In genomic region chr11:16806791-16807190, GRCh38 we compare ENCODE assay signal across 15 cellular contexts.
DNase-seq lines count a peak whose midpoint lies in the region; ATAC-seq and TF ChIP-seq lines count a peak whose summit lies in the region.
"Had no signal": no experiment of that assay in that cellular context is flagged by ENCODE, and none has a peak within 500 bp of the region (broad histone marks: within the 10 kb centered on the region; RNA-seq: fewer than 3 reads in every experiment).

No MANE protein-coding gene starts in this region.

- intact Hi-C loops in IMR-90 (cut with micrococcal nuclease): no loop called here
- intact Hi-C loops in left ventricle myocardium superior (cut with micrococcal nuclease): no loop called here
- intact Hi-C loops in activated CD4-positive, alpha-beta T cell treated with anti-CD3 and anti-CD28 coated beads for 36 hours (cut with DNase I, micrococcal nuclease): no loop called here
- intact Hi-C loops in CD8-positive, alpha-beta T cell (cut with DNase I, micrococcal nuclease): no loop called here

- H3K36me3 ChIP-seq in IMR-90 (ENCODE audit: control insufficient read depth, insufficient read depth, low read length): no peaks in the 10 kb centered on the region
- H3K36me3 ChIP-seq in CD8-positive, alpha-beta T cell (ENCODE audit: insufficient read depth, low read length): no peaks in the 10 kb centered on the region

- H2BK5ac ChIP-seq in IMR-90 (ENCODE audit: low read depth, low read length, poor library complexity, severe bottlenecking): no peak overlapping the region

- no peak overlapping the region for H3K18ac ChIP-seq in IMR-90 (ENCODE audit: low read depth, low read length)

- H3K4ac ChIP-seq in IMR-90 (ENCODE audit: low read depth, low read length): no peak overlapping the region

- no peak overlapping the region for H2AK5ac ChIP-seq in IMR-90 (ENCODE audit: low read depth, low read length)

- no peak overlapping the region for H3K27ac Mint-ChIP-seq in activated CD4-positive, alpha-beta T cell treated with anti-CD3 and anti-CD28 coated beads for 36 hours
- H3K27ac Mint-ChIP-seq in CD8-positive, alpha-beta T cell: no peak overlapping the region
- H3K27ac Mint-ChIP-seq: activated CD4-positive, alpha-beta T cell treated with anti-CD3 and anti-CD28 coated beads, Interleukin-2, amount 10 ng/mL, durations not matched to agents 24 days and 14 days; activated T-helper 2 cell treated with anti-CD3 and anti-CD28 coated beads, Interferon-gamma antibody, Interleukin-2, Interleukin-4, amounts not matched to agents 10 μg/mL and 5 μg/mL and 100 μg/mL, durations not matched to agents 14 hours and 24 hours and 36 hours had no signal

- no peaks in the 10 kb centered on the region for H3K9me3 ChIP-seq in IMR-90 (ENCODE audit: control insufficient read depth, insufficient read depth, low read length)
- H3K9me3 ChIP-seq in CD8-positive, alpha-beta T cell (ENCODE audit: low read length): no peaks in the 10 kb centered on the region
- H3K9me3 ChIP-seq: body of pancreas, tibial artery had no signal

- no peak overlapping the region for H4K5ac ChIP-seq in IMR-90 (ENCODE audit: low read depth, low read length)

- H3K4me1 Mint-ChIP-seq in activated CD4-positive, alpha-beta T cell treated with anti-CD3 and anti-CD28 coated beads for 36 hours: no peaks in the 10 kb centered on the region
- H3K4me1 Mint-ChIP-seq in CD8-positive, alpha-beta T cell (ENCODE audit: low read depth): peaks cover 2% of the 10 kb centered on the region

- 8% methylated on average over 6 of the region's 11 CpGs; no CpG with 5 or more reads in 1 of the 2 experiments for WGBS in IMR-90 (ENCODE audit: extremely low coverage in 2 of 2, insufficient read length in 1 of 2), 2 experiments

- no peaks in the 10 kb centered on the region; the same call in 1 of the 2 replicates for H3K9me1 ChIP-seq in IMR-90 (ENCODE audit: insufficient read depth, low read length)

- no peak overlapping the region for H3K4me3 Mint-ChIP-seq in activated CD4-positive, alpha-beta T cell treated with anti-CD3 and anti-CD28 coated beads for 36 hours
- H3K4me3 Mint-ChIP-seq in CD8-positive, alpha-beta T cell: no peak overlapping the region
- H3K4me3 Mint-ChIP-seq: activated CD4-positive, alpha-beta T cell treated with anti-CD3 and anti-CD28 coated beads, Interleukin-2, amount 10 ng/mL, durations not matched to agents 24 days and 14 days had no signal

- H3K4me1 ChIP-seq in IMR-90 (ENCODE audit: control insufficient read depth, insufficient read depth, low read length): peaks cover 2% of the 10 kb centered on the region; the same call in 1 of the 2 replicates
- no peaks in the 10 kb centered on the region for H3K4me1 ChIP-seq in CD8-positive, alpha-beta T cell (ENCODE audit: insufficient read depth, low read length)
- H3K4me1 ChIP-seq: body of pancreas had no signal

- no peak overlapping the region for H2BK15ac ChIP-seq in IMR-90 (ENCODE audit: low read depth, low read length)

- H3K27ac ChIP-seq in IMR-90 (ENCODE audit: insufficient read depth, low read length) (no peak overlapping the region), VCaP (peak overlapping the region; percentile 46), skin epidermis (peak overlapping the region in 18 of 21 experiments; percentile 12 to 70 (median 46))
- no peak overlapping the region for H3K27ac ChIP-seq in CD8-positive, alpha-beta T cell (ENCODE audit: low read depth, low read length)
- H3K27ac ChIP-seq: epithelial cell of prostate, tibial artery had no signal

- peak; percentile 59 for DNase-seq in IMR-90
- DNase-seq in left ventricle myocardium superior: peak; percentile 62
- no peak for DNase-seq in NCI-H526 treated with DMSO at 0.1 percent for 48 hours (lab: John Stamatoyannopoulos, UW)
- DNase-seq in COLO668 (lab: John Stamatoyannopoulos, UW; ENCODE audit: unreplicated experiment): no peak
- DNase-seq in activated CD4-positive, alpha-beta T cell treated with anti-CD3 and anti-CD28 coated beads for 36 hours: no peak
- DNase-seq in CD8-positive, alpha-beta T cell: no peak
- DNase-seq: activated CD4-positive, alpha-beta T cell treated with anti-CD3 and anti-CD28 coated beads, Interleukin-2, amount 10 ng/mL, durations not matched to agents 24 days and 14 days; NCI-H1694 treated with DMSO at 0.1 percent for 48 hours had no signal

- no peak overlapping the region for H2AK9ac ChIP-seq in IMR-90 (replicated peaks; ENCODE audit: low read depth, low read length, poor library complexity)

- peaks cover 15% of the 10 kb centered on the region for H3K27me3 ChIP-seq in IMR-90 (ENCODE audit: control insufficient read depth, insufficient read depth, low read length)
- no peaks in the 10 kb centered on the region for H3K27me3 ChIP-seq in CD8-positive, alpha-beta T cell (ENCODE audit: insufficient read depth, low read length)
- H3K27me3 ChIP-seq: body of pancreas, tibial artery had no signal

- H3K56ac ChIP-seq in IMR-90 (ENCODE audit: extremely low read depth, insufficient read depth, low read length): no peak overlapping the region

- H3K4me2 ChIP-seq in IMR-90 (ENCODE audit: low read depth, low read length): no peak overlapping the region; the same call in 1 of the 2 replicates

- TF ChIP-seq CTCF in IMR-90 (conservative IDR thresholded peaks at IDR 0.05; ENCODE audit: low read depth, low read length) (no peak), VCaP (conservative IDR thresholded peaks at IDR 0.05) (no peak)
- TF ChIP-seq CTCF in CD8-positive, alpha-beta T cell (IDR thresholded peaks at IDR 0.05): no peak

- CTCF ChIA-PET in IMR-90 (lab: Yijun Ruan, JAX): interaction anchor here (1.0 to 1.3 kb wide), 3 partner anchors 13 to 22 kb away, joined by 3 read pairs; no protein-coding TSS in a partner anchor
- CTCF ChIA-PET in activated CD4-positive, alpha-beta T cell treated with anti-CD3 and anti-CD28 coated beads for 36 hours (lab: Charles Lee): interaction anchor here (0.9 to 1.0 kb wide), 2 partner anchors 14 to 21 kb away, joined by 3 to 4 read pairs; no protein-coding TSS in a partner anchor
- CTCF ChIA-PET in CD8-positive, alpha-beta T cell (lab: Charles Lee): interaction anchor here (0.9 to 3.2 kb wide), 4 partner anchors 9 to 21 kb away, joined by 3 to 13 read pairs (median 6); no protein-coding TSS in a partner anchor

- no peak overlapping the region for H4K8ac ChIP-seq in IMR-90 (ENCODE audit: low read depth in 2 of 2, low read length in 2 of 2)

- no peak overlapping the region for H2BK20ac ChIP-seq in IMR-90 (ENCODE audit: low read depth, low read length)

- dilution Hi-C loops in IMR-90 (cut with HindIII; ENCODE audit: low sequenced_read_pairs, unreplicated experiment): no loop called here

- no peak overlapping the region for H3K4me3 ChIP-seq in IMR-90 (ENCODE audit: insufficient read depth, low read depth, low read length)
- no peak overlapping the region for H3K4me3 ChIP-seq in skin epidermis
- H3K4me3 ChIP-seq in CD8-positive, alpha-beta T cell (ENCODE audit: low read depth, low read length): no peak overlapping the region
- H3K4me3 ChIP-seq: body of pancreas, GM12878, tibial artery had no signal

- H4K20me1 ChIP-seq in IMR-90 (ENCODE audit: insufficient read depth, low read length): no peaks in the 10 kb centered on the region

- H2BK120ac ChIP-seq in IMR-90 (ENCODE audit: low read depth, low read length): no peak overlapping the region

- H3K36me3 Mint-ChIP-seq in activated CD4-positive, alpha-beta T cell treated with anti-CD3 and anti-CD28 coated beads for 36 hours (ENCODE audit: low read depth): no peaks in the 10 kb centered on the region
- no peaks in the 10 kb centered on the region for H3K36me3 Mint-ChIP-seq in CD8-positive, alpha-beta T cell

- POLR2A ChIA-PET in IMR-90 (lab: Charles Lee; ENCODE audit: unreplicated experiment): no interaction called here
- POLR2A ChIA-PET in activated CD4-positive, alpha-beta T cell treated with anti-CD3 and anti-CD28 coated beads for 36 hours (lab: Charles Lee): no interaction called here
- POLR2A ChIA-PET in CD8-positive, alpha-beta T cell (lab: Charles Lee): no interaction called here

- no peak for TF ChIP-seq RAD21 in IMR-90 (IDR thresholded peaks at IDR 0.05; ENCODE audit: low read length)

- H3K79me1 ChIP-seq in IMR-90 (ENCODE audit: low read depth in 1 of 2, low read length in 2 of 2): no peaks in the 10 kb centered on the region

- in situ Hi-C loops in IMR-90 (cut with MboI; ENCODE audit: low sequenced_read_pairs): no loop called here

- ATAC-seq in IMR-90 (ENCODE audit: low read depth): peak; percentile 38
- ATAC-seq in left ventricle myocardium superior: peak; percentile 45
- no peak for ATAC-seq in activated CD4-positive, alpha-beta T cell treated with anti-CD3 and anti-CD28 coated beads for 36 hours
- no peak for ATAC-seq in CD8-positive, alpha-beta T cell
- ATAC-seq: body of pancreas, GM12878 had no signal

- peak overlapping the region; percentile 0 for H2AFZ ChIP-seq in IMR-90 (replicated peaks; ENCODE audit: low read length, poor library complexity)

- BruUV-seq in IMR-90 (replicated peaks; lab: Mats Ljungman, UMichigan): no TSS peak

- no peaks in the 10 kb centered on the region for H3K9me3 Mint-ChIP-seq in activated CD4-positive, alpha-beta T cell treated with anti-CD3 and anti-CD28 coated beads for 36 hours (ENCODE audit: low read depth)
- no peaks in the 10 kb centered on the region for H3K9me3 Mint-ChIP-seq in CD8-positive, alpha-beta T cell
- H3K9me3 Mint-ChIP-seq: activated CD4-positive, alpha-beta T cell treated with anti-CD3 and anti-CD28 coated beads, Interleukin-2, amount 10 ng/mL, durations not matched to agents 24 days and 14 days; activated T-helper 2 cell treated with anti-CD3 and anti-CD28 coated beads, Interferon-gamma antibody, Interleukin-2, Interleukin-4, amounts not matched to agents 10 μg/mL and 5 μg/mL and 100 μg/mL, durations not matched to agents 14 hours and 24 hours and 36 hours had no signal

- H3K23ac ChIP-seq in IMR-90 (ENCODE audit: low read depth, low read length): no peak overlapping the region

- H3K14ac ChIP-seq in IMR-90 (replicated peaks; ENCODE audit: low read depth, low read length): no peak overlapping the region

- no peak for TF ChIP-seq POLR2A in IMR-90 (IDR thresholded peaks at IDR 0.05; ENCODE audit: low read depth, low read length)

- H4K91ac ChIP-seq in IMR-90 (ENCODE audit: insufficient read depth, low read depth, low read length): no peak overlapping the region

- H3K27me3 Mint-ChIP-seq in activated CD4-positive, alpha-beta T cell treated with anti-CD3 and anti-CD28 coated beads for 36 hours: no peaks in the 10 kb centered on the region
- no peaks in the 10 kb centered on the region for H3K27me3 Mint-ChIP-seq in CD8-positive, alpha-beta T cell (ENCODE audit: low read depth)
- H3K27me3 Mint-ChIP-seq: activated CD4-positive, alpha-beta T cell treated with anti-CD3 and anti-CD28 coated beads, Interleukin-2, amount 10 ng/mL, durations not matched to agents 24 days and 14 days had no signal

- H3K9ac ChIP-seq in IMR-90 (ENCODE audit: low read depth, low read length): no peak overlapping the region

TF ChIP-seq in IMR-90, 13 proteins besides CTCF, POLR2A, EP300 and RAD21 (continues in another document):
- no peak for TF ChIP-seq CEBPB (IDR thresholded peaks at IDR 0.05; ENCODE audit: low read depth, low read length)

Comparison
In these comparisons a context has a peak if more than half of its experiments do, and no peak if none do; other contexts are left out.
1. ATAC-seq: peak in IMR-90 (single experiment) and left ventricle myocardium superior (single experiment); none in activated CD4-positive, alpha-beta T cell treated with anti-CD3 and anti-CD28 coated beads for 36 hours (single experiment) and CD8-positive, alpha-beta T cell (single experiment).
2. DNase-seq: peak in IMR-90 (single experiment) and left ventricle myocardium superior (single experiment); none in NCI-H526 treated with DMSO at 0.1 percent for 48 hours (single experiment), COLO668 (single experiment), activated CD4-positive, alpha-beta T cell treated with anti-CD3 and anti-CD28 coated beads for 36 hours (single experiment) and CD8-positive, alpha-beta T cell (0 of 7).
3. H3K27ac ChIP-seq: peak in VCaP (single experiment) and skin epidermis (18 of 21); none in IMR-90 (single experiment) and CD8-positive, alpha-beta T cell (single experiment).